ENCODE assay signal across 26 cellular contexts in genomic region chr12:78308701-78309100, GRCh38.
"Had no signal": no experiment of that assay in that cellular context is flagged by ENCODE, and none has a peak within 500 bp of the region (broad histone marks: within the 10 kb centered on the region; RNA-seq: fewer than 3 reads in every experiment).

No MANE protein-coding gene starts in this region.

- H3K4me2 ChIP-seq: neural progenitor cell had no signal

- FAIRE-seq: keratinocyte, urothelium cell line had no signal

- H3K9me3 ChIP-seq: left lung, lower lobe of right lung, neutrophil, psoas muscle, right atrium auricular region, right lobe of liver, spleen, suprapubic skin, thoracic aorta, tibial artery, upper lobe of right lung had no signal

- H3K4me1 ChIP-seq: left lung, lower lobe of right lung, neural progenitor cell, parathyroid adenoma, psoas muscle, right atrium auricular region, right lobe of liver, spleen, suprapubic skin, tibial artery, upper lobe of right lung had no signal

- H3K27ac ChIP-seq: left lung, lower lobe of right lung, neural progenitor cell, neutrophil, parathyroid adenoma, psoas muscle, right atrium auricular region, right lobe of liver, spleen, suprapubic skin, thoracic aorta, tibial artery, upper lobe of right lung had no signal

- H3K9ac ChIP-seq: neural progenitor cell, parathyroid adenoma had no signal

- H3K79me2 ChIP-seq: parathyroid adenoma had no signal

- H3K27me3 ChIP-seq: left lung, neural progenitor cell, neutrophil, right atrium auricular region, right lobe of liver, spleen, suprapubic skin, tibial artery, upper lobe of right lung had no signal

- H3K36me3 ChIP-seq: left lung, lower lobe of right lung, neutrophil, right atrium auricular region, right lobe of liver, spleen, suprapubic skin, thoracic aorta, tibial artery, upper lobe of right lung had no signal

- DNase-seq: hippocampal formation; left colon; left lung; lower lobe of right lung; mesendoderm; naive B cell; natural killer cell; nephron progenitor cell; occipital lobe; psoas muscle; right lobe of liver; spleen; stimulated activated CD4-positive, alpha-beta T cell treated with anti-CD3 and anti-CD28 coated beads, Interleukin-4, amount 100 ng/mL, for 24 hours; stimulated activated naive CD4-positive, alpha-beta T cell; tibial artery; trophoblast cell; upper lobe of right lung had no signal

- H2AFZ ChIP-seq: neural progenitor cell, parathyroid adenoma had no signal

- ATAC-seq: left colon; left lung; lower lobe of right lung; natural killer cell; psoas muscle; right lobe of liver; stimulated activated effector memory CD8-positive, alpha-beta T cell treated with anti-CD3 and anti-CD28 coated beads, Interleukin-12 subunit alpha, Interleukin-12 subunit beta, amount 100 ng/mL, for 72 hours; upper lobe of right lung had no signal

- H3K4me3 ChIP-seq: left lung, lower lobe of right lung, neural progenitor cell, psoas muscle, right atrium auricular region, right lobe of liver, spleen, suprapubic skin, thoracic aorta, tibial artery, upper lobe of right lung had no signal
